9 cellular contexts compared by ENCODE assay signal in genomic region chr3:15305366-15305844, GRCh38. TPM values are rescaled to one million over a fixed set of nuclear protein-coding genes. Genes with fewer than 3 reads are reported as not detected.
DNase-seq lines count a peak whose midpoint lies in the region; ATAC-seq and TF ChIP-seq lines count a peak whose summit lies in the region.
"Had no signal": no experiment of that assay in that cellular context is flagged by ENCODE, and none has a peak within 500 bp of the region (broad histone marks: within the 10 kb centered on the region; RNA-seq: fewer than 3 reads in every experiment).

No MANE protein-coding gene starts in this region.

- H3K36me3 Mint-ChIP-seq in activated T-helper 1 cell treated with anti-CD3 and anti-CD28 coated beads, Interleukin-12 subunit alpha, Interleukin-12 subunit beta, Interleukin-2, Interleukin-4 antibody, amounts not matched to agents 30 ng/mL and 10 ng/mL and 1 ng/mL, durations not matched to agents 14 hours and 24 hours and 36 hours (ENCODE audit: low read depth), result peaks cover 41% of the 10 kb centered on the region

- ATAC-seq in left lung (no peak), GM21717 (IDR thresholded peaks at IDR 0.05; ENCODE audit: unreplicated experiment) (no peak), GM21619 (IDR thresholded peaks at IDR 0.05; ENCODE audit: unreplicated experiment) (no peak)

- H3K4me1 ChIP-seq in left lung, result peaks cover 18 to 59% of the 10 kb centered on the region in 2 donors

- H3K4me1 Mint-ChIP-seq in activated T-helper 1 cell treated with anti-CD3 and anti-CD28 coated beads, Interleukin-12 subunit alpha, Interleukin-12 subunit beta, Interleukin-2, Interleukin-4 antibody, amounts not matched to agents 30 ng/mL and 10 ng/mL and 1 ng/mL, durations not matched to agents 14 hours and 24 hours and 36 hours (ENCODE audit: low read depth), result peaks cover 75% of the 10 kb centered on the region

- intact Hi-C loops in activated T-helper 1 cell treated with anti-CD3 and anti-CD28 coated beads, Interleukin-12 subunit alpha, Interleukin-12 subunit beta, Interleukin-2, Interleukin-4 antibody, amounts not matched to agents 30 ng/mL and 10 ng/mL and 1 ng/mL, durations not matched to agents 14 hours and 24 hours and 36 hours (cut with micrococcal nuclease), result no loop called here
- intact Hi-C loops in left lung (cut with DNase I), result no loop called here

- no peak overlapping the region for H3K4me3 Mint-ChIP-seq in activated T-helper 1 cell treated with anti-CD3 and anti-CD28 coated beads, Interleukin-12 subunit alpha, Interleukin-12 subunit beta, Interleukin-2, Interleukin-4 antibody, amounts not matched to agents 30 ng/mL and 10 ng/mL and 1 ng/mL, durations not matched to agents 14 hours and 24 hours and 36 hours

- no peaks in the 10 kb centered on the region for H3K27me3 ChIP-seq in AG04450 (ENCODE audit: control insufficient read depth, insufficient read depth, low read length)
- H3K27me3 ChIP-seq in left lung, result no peaks in the 10 kb centered on the region

- no peaks in the 10 kb centered on the region for H3K9me3 Mint-ChIP-seq in activated T-helper 1 cell treated with anti-CD3 and anti-CD28 coated beads, Interleukin-12 subunit alpha, Interleukin-12 subunit beta, Interleukin-2, Interleukin-4 antibody, amounts not matched to agents 30 ng/mL and 10 ng/mL and 1 ng/mL, durations not matched to agents 14 hours and 24 hours and 36 hours

- H3K9me3 ChIP-seq in AG04450 (ENCODE audit: control insufficient read depth, insufficient read depth, low read length), result no peaks in the 10 kb centered on the region; the same call in 1 of the 2 replicates
- no peaks in the 10 kb centered on the region for H3K9me3 ChIP-seq in left lung

- CTCF ChIA-PET in AG04450 (lab: Charles Lee), result interaction anchor here (0.7 to 1.4 kb wide), 2 partner anchors 37 to 977 kb away, joined by 3 to 6 read pairs; no protein-coding TSS in a partner anchor

- H3K4me3 ChIP-seq in AG04450 (ENCODE audit: low read depth, low read length) (no peak overlapping the region), left lung (no peak overlapping the region)

- no peaks in the 10 kb centered on the region for H3K27me3 Mint-ChIP-seq in activated T-helper 1 cell treated with anti-CD3 and anti-CD28 coated beads, Interleukin-12 subunit alpha, Interleukin-12 subunit beta, Interleukin-2, Interleukin-4 antibody, amounts not matched to agents 30 ng/mL and 10 ng/mL and 1 ng/mL, durations not matched to agents 14 hours and 24 hours and 36 hours (ENCODE audit: insufficient read depth)

- POLR2A ChIA-PET in AG04450 (lab: Yijun Ruan, JAX), result no interaction called here

- DNase-seq in AG04450 (ENCODE audit: low read depth, low spot score) (no peak), H4 (ENCODE audit: low spot score) (peak; percentile 54), left lung (no peak), foreskin melanocyte (no peak), DMS114 treated with DMSO at 0.1 percent for 48 hours (lab: John Stamatoyannopoulos, UW; ENCODE audit: unreplicated experiment) (no peak)
- no peak for DNase-seq in activated T-helper 1 cell treated with anti-CD3 and anti-CD28 coated beads, Interleukin-12 subunit alpha, Interleukin-12 subunit beta, Interleukin-2, Interleukin-4 antibody, amounts not matched to agents 30 ng/mL and 10 ng/mL and 1 ng/mL, durations not matched to agents 14 hours and 24 hours and 36 hours (ENCODE audit: low spot score)
- DNase-seq: activated naive CD4-positive, alpha-beta T cell had no signal

- no peak overlapping the region for H3K27ac ChIP-seq in AG04450 (ENCODE audit: low read depth, low read length)
- peak overlapping the region in 1 of 2 donors; percentile 10 for H3K27ac ChIP-seq in left lung

- peak overlapping the region; percentile 4 for H3K27ac Mint-ChIP-seq in activated T-helper 1 cell treated with anti-CD3 and anti-CD28 coated beads, Interleukin-12 subunit alpha, Interleukin-12 subunit beta, Interleukin-2, Interleukin-4 antibody, amounts not matched to agents 30 ng/mL and 10 ng/mL and 1 ng/mL, durations not matched to agents 14 hours and 24 hours and 36 hours

- TF ChIP-seq CTCF in AG04450 (IDR thresholded peaks at IDR 0.05; ENCODE audit: low read depth, low read length) (peak; percentile 45), left lung (IDR thresholded peaks at IDR 0.05) (peak; percentile 15 to 38)

- H3K36me3 ChIP-seq in left lung, result peaks cover 0 to 26% of the 10 kb centered on the region in 2 donors

RNA-seq across cellular contexts. Expression of gene SH3BP5, which starts 27.0 kb away (rescaled TPM):
- 15.5 and 16.6 TPM in 2 replicates for polyA plus RNA-seq in AG04450 (2011; rRNA removed)
- polyA minus RNA-seq in AG04450 (2011; rRNA and poly(A)+ RNA removed), result 10.8 and 11.4 TPM in 2 replicates
- 11.7 and 12.4 TPM in 2 replicates for total RNA-seq in H4 (2014; rRNA removed; shearing (Covaris generic))
- 28.0 and 30.3 TPM in 2 replicates for total RNA-seq in activated T-helper 1 cell treated with anti-CD3 and anti-CD28 coated beads, Interleukin-12 subunit alpha, Interleukin-12 subunit beta, Interleukin-2, Interleukin-4 antibody, amounts not matched to agents 30 ng/mL and 10 ng/mL and 1 ng/mL, durations not matched to agents 14 hours and 24 hours and 36 hours
- 10 to 100 TPM; 53.3 to 62.2 TPM for total RNA-seq in left lung
